In genomic region chr2:181456660-181457120, GRCh38 we compare ENCODE assay signal across 1 cellular context.
TF ChIP-seq lines count a peak whose summit lies in the region.

No MANE protein-coding gene starts in this region.

TF ChIP-seq in A549, 52 proteins besides CTCF, POLR2A, EP300 and RAD21 (continued from another document):
- TF ChIP-seq MYC (IDR thresholded peaks at IDR 0.05; ENCODE audit: borderline replicate concordance, low read length) (no peak), CBX2 (IDR thresholded peaks at IDR 0.05; ENCODE audit: borderline replicate concordance, low read depth) (no peak), SREBF2 (IDR thresholded peaks at IDR 0.05) (no peak), KDM5A (IDR thresholded peaks at IDR 0.05) (no peak), ATOH8 (CRISPR knock-in tag; IDR thresholded peaks at IDR 0.05; ENCODE audit: low read depth) (no peak), ZSCAN20 (CRISPR knock-in tag; IDR thresholded peaks at IDR 0.05) (no peak)
